8 cellular contexts compared by ENCODE assay signal in the genomic region with DNA sequence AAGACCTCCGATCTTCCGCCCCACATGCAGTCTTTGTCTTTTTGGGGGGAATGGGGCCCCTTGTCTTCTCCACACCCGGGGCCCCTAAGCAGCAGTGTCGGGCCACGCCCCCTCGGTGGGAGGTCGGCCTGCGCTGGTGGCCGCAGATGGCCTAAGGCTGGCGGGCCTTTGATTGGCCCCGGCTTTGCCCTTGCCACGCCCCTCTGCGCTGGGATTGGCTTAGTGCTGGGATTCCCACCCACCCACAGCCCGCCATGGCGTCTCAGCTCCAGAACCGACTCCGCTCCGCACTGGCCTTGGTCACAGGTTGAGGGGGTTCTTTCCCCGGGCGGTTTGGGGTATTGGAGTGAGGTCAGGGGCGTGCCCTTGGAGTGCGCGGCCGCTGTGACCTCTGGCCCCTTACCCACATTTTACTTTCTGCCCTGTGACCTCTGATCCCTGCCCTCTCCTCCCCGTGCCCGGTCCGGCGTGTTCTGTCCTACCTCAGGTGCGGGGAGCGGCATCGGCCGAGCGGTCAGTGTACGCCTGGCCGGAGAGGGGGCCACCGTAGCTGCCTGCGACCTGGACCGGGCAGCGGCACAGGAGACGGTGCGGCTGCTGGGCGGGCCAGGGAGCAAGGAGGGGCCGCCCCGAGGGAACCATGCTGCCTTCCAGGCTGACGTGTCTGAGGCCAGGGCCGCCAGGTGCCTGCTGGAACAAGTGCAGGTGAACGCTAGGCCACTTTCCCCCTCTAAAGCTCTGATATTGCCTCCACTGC. TPM values are rescaled to one million over a fixed set of nuclear protein-coding genes. Genes with fewer than 3 reads are reported as not detected.
A peak's percentile ranks its signal among the peaks of the same experiment; 100 is the strongest.
DNase-seq lines count a peak whose midpoint lies in the region; ATAC-seq and TF ChIP-seq lines count a peak whose summit lies in the region.

TSS of gene HSD17B8 (plus strand) at position 241 of the 757 bp plus-strand sequence. CDS start at position 255, 14 bp downstream.

- H3F3A ChIP-seq in OCI-LY1 (ENCODE audit: insufficient read depth, low read length) = 0 out of 2 replicates have a peak, but pooled peaks cover 4% of the 10 kb centered on the region

- H3K4me1 ChIP-seq in OCI-LY1 (ENCODE audit: insufficient read depth, low read length, severe bottlenecking) (peaks cover 47% of the 10 kb centered on the region), mucosa of descending colon (ENCODE audit: low read depth) (peaks cover 33% of the 10 kb centered on the region)

- H3K9ac ChIP-seq in OCI-LY1 (ENCODE audit: low read length) = peak within 1 kb of the TSS; percentile 86

- no peaks in the 10 kb centered on the region for H3K79me2 ChIP-seq in OCI-LY1 (ENCODE audit: insufficient read depth, low read length)

- H3K9me3 ChIP-seq in OCI-LY1 (ENCODE audit: low read length) (no peaks in the 10 kb centered on the region), mucosa of descending colon (no peaks in the 10 kb centered on the region)

- DNase-seq in C1 segment of cervical spinal cord (lab: John Stamatoyannopoulos, UW) (peak in 13 of 14 donors; percentile 58 to 91 (median 85)), HUDEP-2 (lab: John Stamatoyannopoulos, UW; ENCODE audit: unreplicated experiment in 76 of 76) (peak in 74 of 76 experiments; percentile 52 to 98 (median 92)), activated T-cell treated with anti-CD3 and anti-CD28 coated beads for 1 hour (ENCODE audit: low read depth) (peak; percentile 89), epithelial cell of esophagus (ENCODE audit: low read depth) (peak; percentile 93), mucosa of descending colon (peak; percentile 97 to 98 (median 97))
- DNase-seq in stimulated activated CD8-positive, alpha-beta memory T cell treated with anti-CD3 and anti-CD28 coated beads, Interleukin-15, amount 100 ng/mL, for 48 hours (ENCODE audit: low read depth in 2 of 2) = peak; percentile 94 to 95

- peak within 1 kb of the TSS; percentile 90 for H3K4me3 ChIP-seq in OCI-LY1 (ENCODE audit: low read depth, low read length, poor library complexity, severe bottlenecking)
- H3K4me3 ChIP-seq in epithelial cell of esophagus (ENCODE audit: low read length) = peak within 1 kb of the TSS; percentile 75
- peak within 1 kb of the TSS; percentile 57 for H3K4me3 ChIP-seq in mucosa of descending colon

- peak within 1 kb of the TSS; percentile 86 for H3K4me2 ChIP-seq in OCI-LY1 (ENCODE audit: low read length)

- H3K27ac ChIP-seq in OCI-LY1 (ENCODE audit: low read depth, low read length, poor library complexity, severe bottlenecking) = no peak within 1 kb of the TSS

- peaks cover 25% of the 10 kb centered on the region; the same call in 1 of the 2 replicates for H3K36me3 ChIP-seq in OCI-LY1 (ENCODE audit: insufficient read depth, low read length)
- no peaks in the 10 kb centered on the region for H3K36me3 ChIP-seq in mucosa of descending colon (ENCODE audit: low read depth)

- no peaks in the 10 kb centered on the region for H3K9me2 ChIP-seq in OCI-LY1 (ENCODE audit: low read depth, low read length)

- intact Hi-C loops in mucosa of descending colon (cut with DNase I, micrococcal nuclease) = no loop called here

- no peak for TF ChIP-seq CTCF in OCI-LY1 (IDR thresholded peaks at IDR 0.05; ENCODE audit: low read length)
- TF ChIP-seq CTCF in epithelial cell of esophagus (IDR thresholded peaks at IDR 0.05; ENCODE audit: insufficient read depth, low read depth, low read length, missing control alignments) = no peak
- TF ChIP-seq CTCF in mucosa of descending colon (IDR thresholded peaks at IDR 0.05) = no peak

- ATAC-seq in GM19397 (IDR thresholded peaks at IDR 0.05; ENCODE audit: unreplicated experiment) = peak; percentile 40
- ATAC-seq in mucosa of descending colon = peak; percentile 74

- H2AFZ ChIP-seq in OCI-LY1 (ENCODE audit: low read length) = no peak within 1 kb of the TSS

- no peaks in the 10 kb centered on the region for H3K27me3 ChIP-seq in OCI-LY1 (ENCODE audit: insufficient read depth, low read length)

- H4K20me1 ChIP-seq in OCI-LY1 (ENCODE audit: insufficient read depth, low read length) = no peaks in the 10 kb centered on the region

RNA-seq across cellular contexts. Expression of gene HSD17B8, which starts in this region (rescaled TPM):
- 10 to 100 TPM; 12.3 to 23.2 (median 19.7) TPM for total RNA-seq in mucosa of descending colon
